ENCODE assay signal across 16 cellular contexts in the genomic region with DNA sequence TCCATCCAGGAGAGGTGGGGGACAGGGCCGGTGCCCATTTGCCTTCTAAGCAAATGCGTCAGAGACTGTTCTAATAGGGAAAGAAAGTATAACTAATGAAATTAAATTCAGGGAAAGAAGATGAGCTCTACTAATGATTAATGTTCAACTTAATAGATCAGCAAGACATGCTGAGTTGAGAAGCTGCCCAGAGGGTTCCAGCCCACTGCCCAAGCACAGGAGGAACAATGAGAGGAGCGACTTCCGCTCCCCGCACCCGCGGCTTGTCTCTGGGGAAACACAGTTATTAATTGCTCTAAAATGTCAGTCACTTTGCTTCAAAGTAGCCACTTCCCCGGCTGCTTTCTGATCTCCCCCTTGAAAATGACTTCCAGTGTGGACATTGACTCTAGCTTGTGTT.
DNase-seq lines count a peak whose midpoint lies in the region; ATAC-seq and TF ChIP-seq lines count a peak whose summit lies in the region.
"Had no signal": no experiment of that assay in that cellular context is flagged by ENCODE, and none has a peak within 500 bp of the region (broad histone marks: within the 10 kb centered on the region; RNA-seq: fewer than 3 reads in every experiment).

No MANE protein-coding gene starts in this region.

- H3K4me2 ChIP-seq in SK-N-SH (no peak overlapping the region), Karpas-422 (ENCODE audit: low read depth, low read length, poor library complexity, severe bottlenecking) (no peak overlapping the region), mesendoderm (ENCODE audit: low read length) (no peak overlapping the region)
- H3K4me2 ChIP-seq: KMS-11 had no signal

- ATAC-seq in SK-N-SH treated with all-trans-retinoic acid at 6 μM for 48 hours (no peak), WTC11 (no peak)
- ATAC-seq: natural killer cell treated with Interleukin-12 subunit alpha and Interleukin-12 subunit beta and Interleukin-15 and Interleukin-18, amount 100 ng/mL, for 72 hours; Panc1; T-helper 17 cell had no signal

- no peak for TF ChIP-seq EP300 in SK-N-SH (IDR thresholded peaks at IDR 0.05; ENCODE audit: borderline replicate concordance in 1 of 2, low read depth in 1 of 2, low read length in 1 of 2)

- no peaks in the 10 kb centered on the region for H3K4me1 ChIP-seq in SK-N-SH (ENCODE audit: control insufficient read depth in 1 of 2, insufficient read depth in 2 of 2, low read depth in 1 of 2, low read length in 1 of 2)
- H3K4me1 ChIP-seq in Karpas-422 (ENCODE audit: low read length): peaks cover 7% of the 10 kb centered on the region
- peaks cover 3% of the 10 kb centered on the region for H3K4me1 ChIP-seq in testis
- no peaks in the 10 kb centered on the region for H3K4me1 ChIP-seq in mesendoderm (ENCODE audit: control insufficient read depth, low read depth, low read length)

- intact Hi-C loops in testis (cut with DNase I; ENCODE audit: low total_unique reads): no loop called here

- H3K79me2 ChIP-seq in SK-N-SH (ENCODE audit: insufficient read depth): no peaks in the 10 kb centered on the region
- no peaks in the 10 kb centered on the region for H3K79me2 ChIP-seq in Karpas-422 (ENCODE audit: low read length)
- H3K79me2 ChIP-seq in mesendoderm (ENCODE audit: control insufficient read depth, insufficient read depth, low read length): no peaks in the 10 kb centered on the region

- H3K27ac ChIP-seq in SK-N-SH (ENCODE audit: low read depth in 2 of 2, low read length in 1 of 2) (no peak overlapping the region), Karpas-422 (ENCODE audit: low read length) (no peak overlapping the region), testis (no peak overlapping the region), mesendoderm (ENCODE audit: low read depth, low read length) (no peak overlapping the region)
- H3K27ac ChIP-seq: KMS-11 had no signal

- no peak overlapping the region for H2BK15ac ChIP-seq in mesendoderm (replicated peaks; ENCODE audit: low read depth)

- POLR2A ChIA-PET in SK-N-SH (lab: Yijun Ruan, JAX) (no interaction called here), WTC11 (lab: Charles Lee) (no interaction called here)

- no peak overlapping the region for H3K23ac ChIP-seq in mesendoderm (ENCODE audit: low read length)

- no peak overlapping the region for H2AK5ac ChIP-seq in mesendoderm (ENCODE audit: low read length)

- DNase-seq in SK-N-SH (no peak), Karpas-422 (peak; percentile 74), WTC11 (ENCODE audit: low spot score) (no peak), testis (peak; percentile 21), mesendoderm (no peak), amniotic stem cell (lab: John Stamatoyannopoulos, UW) (no peak), KBM-7 (no peak)
- DNase-seq: activated CD4-positive, alpha-beta T cell treated with anti-CD3 and anti-CD28 coated beads for 48 hours; C1 segment of cervical spinal cord; HFFc6; T-helper 17 cell had no signal

- H3K9ac ChIP-seq in SK-N-SH (no peak overlapping the region), Karpas-422 (ENCODE audit: low read length) (no peak overlapping the region), mesendoderm (ENCODE audit: low read length) (no peak overlapping the region)
- H3K9ac ChIP-seq: KMS-11 had no signal

- in situ Hi-C loops in KBM-7 (cut with MboI; ENCODE audit: low pct_unique_long_range_greater_than_20kb, low sequenced_read_pairs): no loop called here

- 4% methylated on average over 8 of the region's 8 CpGs for WGBS in SK-N-SH (ENCODE audit: low lambda C conversion rate)
- WGBS in testis, 2 donors: 53 to 60% methylated on average over 8 of the region's 8 CpGs
- WGBS in mesendoderm (ENCODE audit: extremely low coverage, insufficient coverage, low lambda C conversion rate): no CpG with 5 or more reads among the region's 8 CpGs

- no peaks in the 10 kb centered on the region for H3F3A ChIP-seq in SK-N-SH (replicated peaks; ENCODE audit: insufficient read depth)

- H3K27me3 Mint-ChIP-seq in WTC11 (ENCODE audit: low read depth): peaks cover 25% of the 10 kb centered on the region

- no peak overlapping the region for H3K18ac ChIP-seq in mesendoderm (ENCODE audit: low read length)

- peaks cover 73% of the 10 kb centered on the region for H3K4me1 Mint-ChIP-seq in WTC11
- H3K4me1 Mint-ChIP-seq: activated naive CD4-positive, alpha-beta T cell treated with anti-CD3 and anti-CD28 coated beads, Interleukin-2, amount 50 U/mL, for 24 hours; T-helper 17 cell had no signal

- H3K9me3 Mint-ChIP-seq in WTC11: peaks cover 8% of the 10 kb centered on the region; the same call in 1 of the 2 replicates
- H3K9me3 Mint-ChIP-seq: activated naive CD4-positive, alpha-beta T cell treated with anti-CD3 and anti-CD28 coated beads, Interleukin-2, amount 50 U/mL, for 24 hours; HFFc6; natural killer cell treated with Interleukin-12 subunit alpha and Interleukin-12 subunit beta and Interleukin-15 and Interleukin-18, amount 100 ng/mL, for 72 hours had no signal

- 0 out of 2 replicates have a peak overlapping the region, but pooled peaks have one; percentile 40 for H3K4me3 Mint-ChIP-seq in WTC11
- H3K4me3 Mint-ChIP-seq: activated naive CD4-positive, alpha-beta T cell treated with anti-CD3 and anti-CD28 coated beads, Interleukin-2, amount 50 U/mL, for 24 hours; HFFc6; natural killer cell treated with Interleukin-12 subunit alpha and Interleukin-12 subunit beta and Interleukin-15 and Interleukin-18, amount 100 ng/mL, for 72 hours; T-helper 17 cell had no signal

- H3K27me3 ChIP-seq in SK-N-SH (ENCODE audit: insufficient read depth) (peaks cover 18% of the 10 kb centered on the region; the same call in 1 of the 2 replicates), Karpas-422 (ENCODE audit: low read length) (no peaks in the 10 kb centered on the region), testis (no peaks in the 10 kb centered on the region), mesendoderm (ENCODE audit: insufficient read depth, low read length, poor library complexity) (no peaks in the 10 kb centered on the region)

- H4K5ac ChIP-seq in mesendoderm (ENCODE audit: low read length): no peak overlapping the region

- H3K4me3 ChIP-seq in SK-N-SH (ENCODE audit: low read depth in 2 of 2, low read length in 1 of 2) (no peak overlapping the region), Karpas-422 (ENCODE audit: low read length) (no peak overlapping the region), testis (no peak overlapping the region), mesendoderm (ENCODE audit: low read length) (no peak overlapping the region)

- H4K20me1 ChIP-seq in SK-N-SH (ENCODE audit: insufficient read depth) (no peaks in the 10 kb centered on the region), Karpas-422 (ENCODE audit: insufficient read depth, low read depth, low read length) (no peaks in the 10 kb centered on the region)

- H3K36me3 ChIP-seq in SK-N-SH (replicated peaks in 1 of 2; ENCODE audit: control insufficient read depth in 1 of 2, insufficient read depth in 2 of 2, low read length in 1 of 2) (no peaks in the 10 kb centered on the region), Karpas-422 (ENCODE audit: insufficient read depth, low read length) (no peaks in the 10 kb centered on the region), testis (ENCODE audit: low read depth, missing control alignments) (no peaks in the 10 kb centered on the region), mesendoderm (ENCODE audit: control insufficient read depth, insufficient read depth, low read length) (no peaks in the 10 kb centered on the region)

- no peak overlapping the region for H3K4ac ChIP-seq in mesendoderm (ENCODE audit: low read depth, low read length)

- H3K9me2 ChIP-seq in SK-N-SH (no peaks in the 10 kb centered on the region), Karpas-422 (replicated peaks; ENCODE audit: insufficient read depth, low read length) (no peaks in the 10 kb centered on the region)

- 0 out of 2 replicates have a peak, but pooled peaks cover 4% of the 10 kb centered on the region for H3K36me3 Mint-ChIP-seq in WTC11
- H3K36me3 Mint-ChIP-seq: activated naive CD4-positive, alpha-beta T cell treated with anti-CD3 and anti-CD28 coated beads, Interleukin-2, amount 50 U/mL, for 24 hours; natural killer cell treated with Interleukin-12 subunit alpha and Interleukin-12 subunit beta and Interleukin-15 and Interleukin-18, amount 100 ng/mL, for 72 hours had no signal

- H2AFZ ChIP-seq in SK-N-SH (ENCODE audit: low read depth): peak overlapping the region; percentile 33; the same call in 1 of the 2 replicates
- H2AFZ ChIP-seq in Karpas-422 (ENCODE audit: low read length): no peak overlapping the region

- H3K27ac Mint-ChIP-seq in WTC11: peak overlapping the region; percentile 95
- H3K27ac Mint-ChIP-seq: activated naive CD4-positive, alpha-beta T cell treated with anti-CD3 and anti-CD28 coated beads, Interleukin-2, amount 50 U/mL, for 24 hours; HFFc6; natural killer cell treated with Interleukin-12 subunit alpha and Interleukin-12 subunit beta and Interleukin-15 and Interleukin-18, amount 100 ng/mL, for 72 hours; T-helper 17 cell had no signal

- H4K8ac ChIP-seq in mesendoderm (ENCODE audit: low read depth, low read length): no peak overlapping the region

- no peaks in the 10 kb centered on the region for H3K9me3 ChIP-seq in SK-N-SH
- H3K9me3 ChIP-seq in Karpas-422 (ENCODE audit: low read length): no peaks in the 10 kb centered on the region
- no peaks in the 10 kb centered on the region for H3K9me3 ChIP-seq in testis

- H3K56ac ChIP-seq in mesendoderm (ENCODE audit: low read length): no peak overlapping the region

- no peaks in the 10 kb centered on the region for H3K79me1 ChIP-seq in mesendoderm (ENCODE audit: low read length)

- no peak for TF ChIP-seq POLR2A in testis (IDR thresholded peaks at IDR 0.05)

- CTCF ChIA-PET in SK-N-SH (lab: Yijun Ruan, JAX): interaction anchor here (0.7 to 1.7 kb wide), 2 partner anchors 145 to 647 kb away, joined by 3 to 7 read pairs; no protein-coding TSS in a partner anchor
- CTCF ChIA-PET in WTC11 (lab: Charles Lee): interaction anchor here (0.7 to 4.0 kb wide), 4 partner anchors 8 to 382 kb away, joined by 3 to 23 read pairs (median 12); no protein-coding TSS in a partner anchor

- TF ChIP-seq CTCF in SK-N-SH (IDR thresholded peaks at IDR 0.05) (no peak), WTC11 (IDR thresholded peaks at IDR 0.05) (no peak), testis (IDR thresholded peaks at IDR 0.05) (no peak)

- no peak overlapping the region for H2BK5ac ChIP-seq in mesendoderm (ENCODE audit: low read length)

- no peak overlapping the region for H2BK120ac ChIP-seq in mesendoderm (ENCODE audit: low read depth, low read length)

- TF ChIP-seq RAD21 in SK-N-SH (IDR thresholded peaks at IDR 0.05; ENCODE audit: low read length): no peak

TF ChIP-seq in SK-N-SH, 30 proteins besides CTCF, POLR2A, EP300 and RAD21 (continues in another document):
- TF ChIP-seq RFX5 (IDR thresholded peaks at IDR 0.05; ENCODE audit: low read length): no peak
- no peak for TF ChIP-seq RCOR1 (IDR thresholded peaks at IDR 0.05; ENCODE audit: low read length)
- TF ChIP-seq ELF1 (IDR thresholded peaks at IDR 0.05): no peak

TF ChIP-seq in SK-N-SH treated with all-trans-retinoic acid at 6 μM for 48 hours, 23 proteins besides CTCF, POLR2A, EP300 and RAD21 (continues in another document):
- TF ChIP-seq ZNF70 (CRISPR knock-in tag; IDR thresholded peaks at IDR 0.05): no peak
- TF ChIP-seq BACH2 (CRISPR knock-in tag; IDR thresholded peaks at IDR 0.05; ENCODE audit: borderline replicate concordance): no peak

TF ChIP-seq in WTC11, 78 proteins besides CTCF, POLR2A, EP300 and RAD21 (continues in another document):
- no peak for TF ChIP-seq PRRX2 (CRISPR knock-in tag; IDR thresholded peaks at IDR 0.05)

Comparison
In these comparisons a context has a peak if more than half of its experiments do, and no peak if none do; other contexts are left out.
1. DNase-seq: peak in Karpas-422 (single experiment) and testis (single experiment); none in SK-N-SH (single experiment), WTC11 (single experiment), mesendoderm (single experiment), amniotic stem cell (single experiment) and KBM-7 (single experiment).